ENCODE assay signal across 10 cellular contexts in genomic region chr14:42428996-42429395, GRCh38.
DNase-seq lines count a peak whose midpoint lies in the region; ATAC-seq and TF ChIP-seq lines count a peak whose summit lies in the region.
"Had no signal": no experiment of that assay in that cellular context is flagged by ENCODE, and none has a peak within 500 bp of the region (broad histone marks: within the 10 kb centered on the region; RNA-seq: fewer than 3 reads in every experiment).

No MANE protein-coding gene starts in this region.

- H3K9me3 ChIP-seq in smooth muscle cell (replicated peaks; ENCODE audit: low read depth) (no peaks in the 10 kb centered on the region), suprapubic skin (peaks cover 4% of the 10 kb centered on the region)
- H3K9me3 ChIP-seq: A549 had no signal

- H3K4me3 ChIP-seq in smooth muscle cell = no peak overlapping the region
- H3K4me3 ChIP-seq in suprapubic skin = no peak overlapping the region
- H3K4me3 ChIP-seq: A549 had no signal

- H3K79me2 ChIP-seq in smooth muscle cell (ENCODE audit: low read depth) = no peaks in the 10 kb centered on the region

- H3K27ac Mint-ChIP-seq in activated CD8-positive, alpha-beta T cell treated with anti-CD3 and anti-CD28 coated beads for 36 hours = no peak overlapping the region
- no peak overlapping the region for H3K27ac Mint-ChIP-seq in activated CD8-positive, alpha-beta T cell treated with anti-CD3 and anti-CD28 coated beads, Interleukin-2, amount 10 ng/mL, durations not matched to agents 7 days and 5 days

- DNase-seq in activated CD8-positive, alpha-beta T cell treated with anti-CD3 and anti-CD28 coated beads for 36 hours = peak; percentile 2
- no peak for DNase-seq in activated CD8-positive, alpha-beta T cell treated with anti-CD3 and anti-CD28 coated beads, Interleukin-2, amount 10 ng/mL, durations not matched to agents 7 days and 5 days
- DNase-seq in smooth muscle cell (lab: John Stamatoyannopoulos, UW; ENCODE audit: unreplicated experiment) (no peak), DMS53 (lab: John Stamatoyannopoulos, UW) (no peak), suprapubic skin (ENCODE audit: low spot score in 2 of 2) (no peak), superior temporal gyrus (ENCODE audit: extremely low spot score) (no peak)
- DNase-seq: activated naive CD4-positive, alpha-beta T cell treated with anti-CD3 and anti-CD28 coated beads, Interleukin-2, amount 50 U/mL, for 16 hours had no signal

- no peak for TF ChIP-seq CTCF in activated CD8-positive, alpha-beta T cell treated with anti-CD3 and anti-CD28 coated beads for 36 hours (IDR thresholded peaks at IDR 0.05)
- TF ChIP-seq CTCF in smooth muscle cell (IDR thresholded peaks at IDR 0.05; ENCODE audit: borderline replicate concordance, insufficient read depth, poor library complexity, severe bottlenecking) = no peak
- TF ChIP-seq CTCF in suprapubic skin (IDR thresholded peaks at IDR 0.05) = no peak

- H3K4me1 ChIP-seq in smooth muscle cell (ENCODE audit: low read depth) (no peaks in the 10 kb centered on the region), suprapubic skin (no peaks in the 10 kb centered on the region)
- H3K4me1 ChIP-seq: A549 had no signal

- no peaks in the 10 kb centered on the region for H3K36me3 Mint-ChIP-seq in activated CD8-positive, alpha-beta T cell treated with anti-CD3 and anti-CD28 coated beads for 36 hours (ENCODE audit: low read depth)
- H3K36me3 Mint-ChIP-seq in activated CD8-positive, alpha-beta T cell treated with anti-CD3 and anti-CD28 coated beads, Interleukin-2, amount 10 ng/mL, durations not matched to agents 7 days and 5 days (ENCODE audit: low read depth) = no peaks in the 10 kb centered on the region

- CTCF ChIA-PET in activated CD8-positive, alpha-beta T cell treated with anti-CD3 and anti-CD28 coated beads for 36 hours (lab: Charles Lee) = no interaction called here
- CTCF ChIA-PET in activated CD8-positive, alpha-beta T cell treated with anti-CD3 and anti-CD28 coated beads, Interleukin-2, amount 10 ng/mL, durations not matched to agents 7 days and 5 days (lab: Charles Lee) = no interaction called here

- no peak for ATAC-seq in activated CD8-positive, alpha-beta T cell treated with anti-CD3 and anti-CD28 coated beads for 36 hours
- ATAC-seq in activated CD8-positive, alpha-beta T cell treated with anti-CD3 and anti-CD28 coated beads, Interleukin-2, amount 10 ng/mL, durations not matched to agents 7 days and 5 days = no peak
- peak; percentile 98 for ATAC-seq in HG02623 (IDR thresholded peaks at IDR 0.05; ENCODE audit: unreplicated experiment)
- ATAC-seq in HG03565 (IDR thresholded peaks at IDR 0.05; ENCODE audit: unreplicated experiment) = peak; percentile 94
- ATAC-seq: A549 had no signal

- H2AFZ ChIP-seq in smooth muscle cell (ENCODE audit: low read depth) = no peak overlapping the region

- no peaks in the 10 kb centered on the region for H3K27me3 Mint-ChIP-seq in activated CD8-positive, alpha-beta T cell treated with anti-CD3 and anti-CD28 coated beads for 36 hours
- no peaks in the 10 kb centered on the region for H3K27me3 Mint-ChIP-seq in activated CD8-positive, alpha-beta T cell treated with anti-CD3 and anti-CD28 coated beads, Interleukin-2, amount 10 ng/mL, durations not matched to agents 7 days and 5 days (ENCODE audit: low read depth)

- H3K27me3 ChIP-seq in smooth muscle cell (ENCODE audit: low read depth) (no peaks in the 10 kb centered on the region), suprapubic skin (no peaks in the 10 kb centered on the region)

- H3K36me3 ChIP-seq in smooth muscle cell (ENCODE audit: low read depth) = no peaks in the 10 kb centered on the region
- no peaks in the 10 kb centered on the region for H3K36me3 ChIP-seq in suprapubic skin

- intact Hi-C loops in activated CD8-positive, alpha-beta T cell treated with anti-CD3 and anti-CD28 coated beads for 36 hours (cut with micrococcal nuclease) = no loop called here

- no peaks in the 10 kb centered on the region for H4K20me1 ChIP-seq in smooth muscle cell (ENCODE audit: low read depth)

- H3K4me3 Mint-ChIP-seq in activated CD8-positive, alpha-beta T cell treated with anti-CD3 and anti-CD28 coated beads for 36 hours = no peak overlapping the region
- H3K4me3 Mint-ChIP-seq in activated CD8-positive, alpha-beta T cell treated with anti-CD3 and anti-CD28 coated beads, Interleukin-2, amount 10 ng/mL, durations not matched to agents 7 days and 5 days = no peak overlapping the region

- H3K27ac ChIP-seq in smooth muscle cell (ENCODE audit: low read depth) (peak overlapping the region; percentile 31), suprapubic skin (no peak overlapping the region)
- H3K27ac ChIP-seq: A549 had no signal

- WGBS in smooth muscle cell (ENCODE audit: low lambda C conversion rate) = 17% methylated on average over 1 of the region's 1 CpG
- WGBS in suprapubic skin = 13% methylated on average over 1 of the region's 1 CpG

- no peak for TF ChIP-seq EP300 in suprapubic skin (IDR thresholded peaks at IDR 0.05)

- H3K9me3 Mint-ChIP-seq in activated CD8-positive, alpha-beta T cell treated with anti-CD3 and anti-CD28 coated beads for 36 hours = peaks cover 1% of the 10 kb centered on the region
- peaks cover 4% of the 10 kb centered on the region for H3K9me3 Mint-ChIP-seq in activated CD8-positive, alpha-beta T cell treated with anti-CD3 and anti-CD28 coated beads, Interleukin-2, amount 10 ng/mL, durations not matched to agents 7 days and 5 days (ENCODE audit: insufficient read depth)

- H3K9ac ChIP-seq in smooth muscle cell (ENCODE audit: low read depth) = no peak overlapping the region

- H3K4me2 ChIP-seq in smooth muscle cell = no peak overlapping the region
- H3K4me2 ChIP-seq: A549 had no signal

- no peak for TF ChIP-seq POLR2A in suprapubic skin (IDR thresholded peaks at IDR 0.05)

- POLR2A ChIA-PET in activated CD8-positive, alpha-beta T cell treated with anti-CD3 and anti-CD28 coated beads for 36 hours (lab: Charles Lee) = no interaction called here
- POLR2A ChIA-PET in activated CD8-positive, alpha-beta T cell treated with anti-CD3 and anti-CD28 coated beads, Interleukin-2, amount 10 ng/mL, durations not matched to agents 7 days and 5 days (lab: Charles Lee) = no interaction called here

- H3K4me1 Mint-ChIP-seq in activated CD8-positive, alpha-beta T cell treated with anti-CD3 and anti-CD28 coated beads for 36 hours (ENCODE audit: low read depth) = no peaks in the 10 kb centered on the region
- H3K4me1 Mint-ChIP-seq in activated CD8-positive, alpha-beta T cell treated with anti-CD3 and anti-CD28 coated beads, Interleukin-2, amount 10 ng/mL, durations not matched to agents 7 days and 5 days (ENCODE audit: low read depth) = no peaks in the 10 kb centered on the region

- H3F3A ChIP-seq in smooth muscle cell (ENCODE audit: low read depth) = no peaks in the 10 kb centered on the region

Comparison
In these comparisons a context has a peak if more than half of its experiments do, and no peak if none do; other contexts are left out.
1. ATAC-seq: peak in HG02623 (single experiment) and HG03565 (single experiment); none in activated CD8-positive, alpha-beta T cell treated with anti-CD3 and anti-CD28 coated beads for 36 hours (single experiment) and activated CD8-positive, alpha-beta T cell treated with anti-CD3 and anti-CD28 coated beads, Interleukin-2, amount 10 ng/mL, durations not matched to agents 7 days and 5 days (single experiment).